Comparison of ENCODE assay signal across 18 cellular contexts in the genomic region with DNA sequence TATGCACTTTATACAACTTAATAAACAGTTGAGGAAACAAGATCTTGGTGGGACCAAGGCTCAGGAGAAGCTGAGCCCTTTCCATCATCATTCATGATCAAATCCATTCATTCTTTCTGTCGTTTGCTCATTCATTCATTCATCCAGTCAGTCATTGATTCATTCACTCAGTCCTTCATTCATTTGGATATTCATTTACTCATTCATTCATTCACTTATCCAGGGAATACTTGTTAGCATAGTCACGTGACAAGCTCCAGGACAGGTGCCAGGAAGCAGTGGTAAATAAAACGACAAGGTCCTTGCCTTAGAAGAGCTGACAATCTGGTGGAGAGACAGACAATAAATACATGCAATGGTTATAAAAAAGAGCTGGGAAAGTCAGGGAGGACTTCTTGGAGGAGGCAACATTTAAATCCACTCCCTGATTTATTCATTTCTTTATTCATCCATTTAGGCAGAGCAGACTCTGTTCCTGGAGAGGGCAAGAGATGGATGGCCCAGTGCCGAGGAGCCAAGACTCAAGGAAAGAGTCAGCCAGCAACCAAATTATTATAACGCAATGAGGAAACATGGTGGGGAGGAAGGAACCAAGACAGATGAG.
"Had no signal": no experiment of that assay in that cellular context is flagged by ENCODE, and none has a peak within 500 bp of the region (broad histone marks: within the 10 kb centered on the region; RNA-seq: fewer than 3 reads in every experiment).

No MANE protein-coding gene starts in this region.

- ATAC-seq: activated T-cell treated with anti-CD3 and anti-CD28 coated beads, Interleukin-2, amount 50 U/mL, for 4 hours; foreskin keratinocyte; naive thymus-derived CD4-positive, alpha-beta T cell had no signal

- H3K27ac Mint-ChIP-seq: activated naive CD8-positive, alpha-beta T cell treated with anti-CD3 and anti-CD28 coated beads for 36 hours; activated T-helper 2 cell treated with anti-CD3 and anti-CD28 coated beads, Interferon-gamma antibody, Interleukin-2, Interleukin-4, amounts not matched to agents 10 μg/mL and 5 μg/mL and 100 μg/mL, durations not matched to agents 14 hours and 24 hours and 36 hours; naive thymus-derived CD4-positive, alpha-beta T cell; stimulated activated naive CD8-positive, alpha-beta T cell treated with anti-CD3 and anti-CD28 coated beads, Interleukin-15, amount 100 ng/mL, for 72 hours had no signal

- DNase-seq: activated CD4-positive, alpha-beta T cell treated with anti-CD3 and anti-CD28 coated beads for 4 hours; activated CD4-positive, alpha-beta T cell treated with anti-CD3 and anti-CD28 coated beads, Interleukin-2, amount 50 U/mL, for 48 hours; activated CD4-positive, CD25-positive, alpha-beta regulatory T cell; activated CD8-positive, alpha-beta memory T cell treated with anti-CD3 and anti-CD28 coated beads, Interleukin-2, amount 50 U/mL, for 48 hours; activated naive CD4-positive, alpha-beta T cell; activated naive CD8-positive, alpha-beta T cell treated with anti-CD3 and anti-CD28 coated beads for 36 hours; activated T-cell treated with anti-CD3 and anti-CD28 coated beads, Interleukin-2, amount 50 U/mL, for 4 hours; central memory CD4-positive, alpha-beta T cell; effector memory CD4-positive, alpha-beta T cell; foreskin keratinocyte; kidney glomerular epithelial cell; left ventricle myocardium inferior; naive thymus-derived CD4-positive, alpha-beta T cell; retina; T1000 had no signal

- H3K4me3 Mint-ChIP-seq: activated naive CD8-positive, alpha-beta T cell treated with anti-CD3 and anti-CD28 coated beads for 36 hours; activated T-cell treated with anti-CD3 and anti-CD28 coated beads, Interleukin-2, amount 50 U/mL, for 4 hours; naive thymus-derived CD4-positive, alpha-beta T cell; neural crest cell; stimulated activated naive CD8-positive, alpha-beta T cell treated with anti-CD3 and anti-CD28 coated beads, Interleukin-15, amount 100 ng/mL, for 72 hours had no signal

- H3K36me3 Mint-ChIP-seq: activated naive CD8-positive, alpha-beta T cell treated with anti-CD3 and anti-CD28 coated beads for 36 hours; naive thymus-derived CD4-positive, alpha-beta T cell had no signal

- H3K9me3 Mint-ChIP-seq: activated naive CD8-positive, alpha-beta T cell treated with anti-CD3 and anti-CD28 coated beads for 36 hours; activated T-cell treated with anti-CD3 and anti-CD28 coated beads, Interleukin-2, amount 50 U/mL, for 4 hours; activated T-helper 2 cell treated with anti-CD3 and anti-CD28 coated beads, Interferon-gamma antibody, Interleukin-2, Interleukin-4, amounts not matched to agents 10 μg/mL and 5 μg/mL and 100 μg/mL, durations not matched to agents 14 hours and 24 hours and 36 hours; neural crest cell; stimulated activated naive CD8-positive, alpha-beta T cell treated with anti-CD3 and anti-CD28 coated beads, Interleukin-15, amount 100 ng/mL, for 72 hours had no signal
